20 cellular contexts compared by ENCODE assay signal in the genomic region with DNA sequence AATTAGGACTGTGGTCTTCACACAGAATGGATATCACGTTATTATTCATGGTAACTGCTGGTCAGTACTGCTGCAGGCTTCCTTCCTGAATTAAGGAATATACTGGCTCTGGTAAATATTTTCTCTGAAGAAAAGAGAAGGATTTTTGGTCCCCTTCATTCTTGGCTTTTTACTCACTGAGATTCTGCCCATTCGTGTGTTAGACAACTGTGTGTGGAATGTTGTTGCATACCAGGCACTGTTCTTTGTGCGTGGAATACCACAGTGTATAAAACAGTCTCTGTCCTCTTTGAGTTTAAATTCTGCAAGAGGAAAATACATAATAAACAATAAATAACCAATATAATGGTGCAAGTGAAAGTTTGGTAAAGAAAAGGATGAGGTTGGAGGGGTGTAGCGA.
DNase-seq lines count a peak whose midpoint lies in the region; ATAC-seq and TF ChIP-seq lines count a peak whose summit lies in the region.
"Had no signal": no experiment of that assay in that cellular context is flagged by ENCODE, and none has a peak within 500 bp of the region (broad histone marks: within the 10 kb centered on the region; RNA-seq: fewer than 3 reads in every experiment).

No MANE protein-coding gene starts in this region.

- H3K36me3 ChIP-seq in GM23248 (ENCODE audit: low read depth) = no peaks in the 10 kb centered on the region; the same call in 1 of the 2 replicates

- H3K9me3 ChIP-seq in GM23248 (ENCODE audit: low read depth) = no peaks in the 10 kb centered on the region
- H3K9me3 ChIP-seq: A549, Peyer's patch had no signal

- H3K27ac ChIP-seq in GM23248 = no peak overlapping the region
- H3K27ac ChIP-seq: A549, KMS-11, Peyer's patch had no signal

- DNase-seq in AG08396 (ENCODE audit: low spot score) (peak; percentile 51), GM23248 (peak; percentile 48), chondrocyte (ENCODE audit: low spot score) (no peak), iris pigment epithelial cell (ENCODE audit: low read depth) (peak; percentile 58), NCI-H1105 (lab: John Stamatoyannopoulos, UW) (no peak), cerebellum (ENCODE audit: low spot score) (no peak)
- no peak for DNase-seq in activated naive CD4-positive, alpha-beta T cell (lab: John Stamatoyannopoulos, UW)
- DNase-seq: CD4-positive, alpha-beta memory T cell; DMS79 treated with DMSO at 0.1 percent for 48 hours; GF-D8; H7; MM.1S; NCI-H1930; NCI-H510A; Peyer's patch; SHP77 had no signal

- no peaks in the 10 kb centered on the region for H3K27me3 ChIP-seq in GM23248 (replicated peaks; ENCODE audit: insufficient read depth)
- H3K27me3 ChIP-seq: Peyer's patch had no signal

- TF ChIP-seq CTCF in chondrocyte (IDR thresholded peaks at IDR 0.05) = no peak

- no peaks in the 10 kb centered on the region for H3K27me3 Mint-ChIP-seq in chondrocyte (ENCODE audit: low read depth)
- H3K27me3 Mint-ChIP-seq: B cell; CD4-positive, alpha-beta memory T cell had no signal

- H3K4me2 ChIP-seq in GM23248 (ENCODE audit: unreplicated experiment) = peak overlapping the region; percentile 24
- H3K4me2 ChIP-seq: A549, KMS-11 had no signal

- H3K36me3 Mint-ChIP-seq in chondrocyte (ENCODE audit: low read depth) = peaks cover 6% of the 10 kb centered on the region

- no peaks in the 10 kb centered on the region for H4K20me1 ChIP-seq in GM23248 (ENCODE audit: insufficient read depth)

- H3K9me3 Mint-ChIP-seq in chondrocyte (ENCODE audit: low read depth) = no peaks in the 10 kb centered on the region
- H3K9me3 Mint-ChIP-seq: CD4-positive, alpha-beta memory T cell had no signal

- 0 out of 2 replicates have a peak, but pooled peaks cover 2% of the 10 kb centered on the region for H3F3A ChIP-seq in GM23248 (ENCODE audit: insufficient read depth)

- in situ Hi-C loops in GM23248 (cut with MboI) = no loop called here

- H2AFZ ChIP-seq in GM23248 = no peak overlapping the region

- H3K4me1 Mint-ChIP-seq in chondrocyte (ENCODE audit: low read depth) = peaks cover 22% of the 10 kb centered on the region

- H3K79me2 ChIP-seq in GM23248 (ENCODE audit: insufficient read depth) = no peaks in the 10 kb centered on the region

- 53 to 58% methylated on average over 4 of the region's 4 CpGs for WGBS in GM23248 (ENCODE audit: low coverage in 1 of 2, low lambda C conversion rate in 2 of 2, missing lambda C conversion rate in 2 of 2), 2 experiments

- peaks cover 22% of the 10 kb centered on the region for H3K4me1 ChIP-seq in GM23248 (ENCODE audit: insufficient read depth)
- H3K4me1 ChIP-seq: A549, Peyer's patch had no signal

- no peak overlapping the region for H3K9ac ChIP-seq in GM23248
- H3K9ac ChIP-seq: KMS-11 had no signal

- H3K9me2 ChIP-seq in GM23248 (ENCODE audit: insufficient read depth) = no peaks in the 10 kb centered on the region

- no peak overlapping the region for H3K4me3 ChIP-seq in GM23248
- H3K4me3 ChIP-seq: A549, Peyer's patch had no signal

- no peak for ATAC-seq in GM18498 (IDR thresholded peaks at IDR 0.05; ENCODE audit: unreplicated experiment)
- ATAC-seq: A549 had no signal

- peak overlapping the region; percentile 3 for H3K27ac Mint-ChIP-seq in chondrocyte (ENCODE audit: unreplicated experiment)
- H3K27ac Mint-ChIP-seq: B cell; CD4-positive, alpha-beta memory T cell had no signal

- H3K4me3 Mint-ChIP-seq in chondrocyte (ENCODE audit: unreplicated experiment) = no peak overlapping the region
- H3K4me3 Mint-ChIP-seq: B cell; CD4-positive, alpha-beta memory T cell had no signal

Comparison
In these comparisons a context has a peak if more than half of its experiments do, and no peak if none do; other contexts are left out.
1. DNase-seq: peak in AG08396 (single experiment), GM23248 (single experiment) and iris pigment epithelial cell (single experiment); none in chondrocyte (single experiment), NCI-H1105 (single experiment), cerebellum (single experiment) and activated naive CD4-positive, alpha-beta T cell (0 of 4).